In the genomic region with DNA sequence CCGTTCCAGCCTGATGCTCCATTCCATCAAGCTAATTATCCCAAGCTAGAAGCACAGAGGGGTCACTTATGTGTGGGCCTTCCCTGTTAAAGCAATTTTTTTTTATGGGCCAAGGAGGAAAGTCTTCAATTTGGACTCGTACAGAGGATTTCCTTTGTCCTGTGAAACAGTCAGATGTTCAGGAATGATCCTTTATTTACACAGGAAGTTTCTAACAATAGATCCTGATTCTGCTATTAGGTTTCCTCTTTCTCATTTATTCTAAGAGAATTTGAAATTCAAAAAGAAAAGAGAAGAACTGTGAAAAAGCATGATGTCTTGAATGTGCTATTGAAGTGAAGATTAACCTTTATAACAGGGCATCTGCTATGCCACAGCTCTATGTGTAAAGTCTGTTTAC, we compare ENCODE assay signal across 26 cellular contexts.
A peak's percentile ranks its signal among the peaks of the same experiment; 100 is the strongest.
DNase-seq lines count a peak whose midpoint lies in the region; ATAC-seq, FAIRE-seq and TF ChIP-seq lines count a peak whose summit lies in the region.
"Had no signal": no experiment of that assay in that cellular context is flagged by ENCODE, and none has a peak within 500 bp of the region (broad histone marks: within the 10 kb centered on the region; RNA-seq: fewer than 3 reads in every experiment).

No MANE protein-coding gene starts in this region.

- no peak for TF ChIP-seq CTCF in left ventricle myocardium inferior (IDR thresholded peaks at IDR 0.05; ENCODE audit: borderline replicate concordance)
- TF ChIP-seq CTCF in bronchial epithelial cell (IDR thresholded peaks at IDR 0.05; ENCODE audit: insufficient read depth, low read length, severe bottlenecking), result no peak
- no peak for TF ChIP-seq CTCF in parathyroid adenoma (IDR thresholded peaks at IDR 0.05)

- intact Hi-C loops in left ventricle myocardium inferior (cut with micrococcal nuclease), result no loop called here
- intact Hi-C loops in cardiac septum (cut with DNase I), result no loop called here
- intact Hi-C loops in naive thymus-derived CD4-positive, alpha-beta T cell (cut with micrococcal nuclease), result no loop called here

- H3K27ac Mint-ChIP-seq in naive thymus-derived CD4-positive, alpha-beta T cell, result no peak overlapping the region
- H3K27ac Mint-ChIP-seq: CD8-positive, alpha-beta T cell had no signal

- H3K27ac ChIP-seq in left ventricle myocardium inferior (replicated peaks) (peak overlapping the region; percentile 65), parathyroid adenoma (no peak overlapping the region)
- H3K27ac ChIP-seq in naive thymus-derived CD4-positive, alpha-beta T cell (ENCODE audit: low read depth, low read length), result no peak overlapping the region
- H3K27ac ChIP-seq: BLaER1, GM23248, KMS-11 had no signal

- CTCF ChIA-PET in naive thymus-derived CD4-positive, alpha-beta T cell (lab: Charles Lee), result no interaction called here

- H3K9me3 ChIP-seq in left ventricle myocardium inferior (replicated peaks) (no peaks in the 10 kb centered on the region), parathyroid adenoma (ENCODE audit: control insufficient read depth, low read length) (no peaks in the 10 kb centered on the region)
- no peaks in the 10 kb centered on the region for H3K9me3 ChIP-seq in naive thymus-derived CD4-positive, alpha-beta T cell (ENCODE audit: control insufficient read depth in 2 of 3, low read length in 3 of 3)
- H3K9me3 ChIP-seq: BLaER1, SK-N-SH had no signal

- H3K27me3 Mint-ChIP-seq in naive thymus-derived CD4-positive, alpha-beta T cell, result peaks cover 0 to 5% (median 4%) of the 10 kb centered on the region in 5 donors

- H3K4me3 Mint-ChIP-seq in naive thymus-derived CD4-positive, alpha-beta T cell, result no peak overlapping the region
- H3K4me3 Mint-ChIP-seq: CD8-positive, alpha-beta T cell had no signal

- no peaks in the 10 kb centered on the region for H3K36me3 Mint-ChIP-seq in naive thymus-derived CD4-positive, alpha-beta T cell
- H3K36me3 Mint-ChIP-seq: CD8-positive, alpha-beta T cell had no signal

- peak; percentile 34 for ATAC-seq in left lobe of liver
- ATAC-seq in HG03432 (IDR thresholded peaks at IDR 0.05; ENCODE audit: unreplicated experiment), result no peak
- no peak for ATAC-seq in naive thymus-derived CD4-positive, alpha-beta T cell
- ATAC-seq: CD8-positive, alpha-beta T cell; HCT116 had no signal

- no peaks in the 10 kb centered on the region for H3K27me3 ChIP-seq in left ventricle myocardium inferior (ENCODE audit: low read depth)
- H3K27me3 ChIP-seq in bronchial epithelial cell (ENCODE audit: control insufficient read depth, insufficient read depth, low read length), result no peaks in the 10 kb centered on the region
- H3K27me3 ChIP-seq in parathyroid adenoma (ENCODE audit: control insufficient read depth, insufficient read depth, low read length), result no peaks in the 10 kb centered on the region
- H3K27me3 ChIP-seq in naive thymus-derived CD4-positive, alpha-beta T cell (ENCODE audit: control insufficient read depth in 2 of 2, insufficient read depth in 2 of 2, low read length in 2 of 2), result no peaks in the 10 kb centered on the region
- H3K27me3 ChIP-seq: BLaER1 had no signal

- no peaks in the 10 kb centered on the region for H3K79me2 ChIP-seq in parathyroid adenoma

- peaks cover 0 to 3% (median 0%) of the 10 kb centered on the region in 11 donors for H3K9me3 Mint-ChIP-seq in naive thymus-derived CD4-positive, alpha-beta T cell
- H3K9me3 Mint-ChIP-seq: CD8-positive, alpha-beta T cell had no signal

- no peaks in the 10 kb centered on the region for H3K36me3 ChIP-seq in left ventricle myocardium inferior
- H3K36me3 ChIP-seq in bronchial epithelial cell (ENCODE audit: control insufficient read depth, insufficient read depth, low read length), result no peaks in the 10 kb centered on the region
- no peaks in the 10 kb centered on the region for H3K36me3 ChIP-seq in parathyroid adenoma (ENCODE audit: control insufficient read depth, insufficient read depth, low read length)
- H3K36me3 ChIP-seq in naive thymus-derived CD4-positive, alpha-beta T cell (ENCODE audit: control insufficient read depth in 2 of 3, insufficient read depth in 3 of 3, low read length in 3 of 3), result no peaks in the 10 kb centered on the region
- H3K36me3 ChIP-seq: BLaER1 had no signal

- no peak overlapping the region for H3K9ac ChIP-seq in parathyroid adenoma
- H3K9ac ChIP-seq: BLaER1, GM23248, KMS-11, SK-N-SH had no signal

- FAIRE-seq in bronchial epithelial cell (lab: Jason Lieb, UNC), result no peak
- FAIRE-seq: A204.1, GM12891, GM19239, RCC 7860 had no signal

- POLR2A ChIA-PET in naive thymus-derived CD4-positive, alpha-beta T cell (lab: Charles Lee), result no interaction called here

- H3K4me1 Mint-ChIP-seq in naive thymus-derived CD4-positive, alpha-beta T cell, result no peaks in the 10 kb centered on the region

- peak overlapping the region; percentile 25 for H2AFZ ChIP-seq in parathyroid adenoma
- H2AFZ ChIP-seq: GM23248 had no signal

- H3K4me3 ChIP-seq in left ventricle myocardium inferior (no peak overlapping the region), bronchial epithelial cell (ENCODE audit: low read depth, low read length) (no peak overlapping the region), parathyroid adenoma (ENCODE audit: low read depth, low read length) (no peak overlapping the region)
- no peak overlapping the region for H3K4me3 ChIP-seq in naive thymus-derived CD4-positive, alpha-beta T cell (ENCODE audit: low read length)
- H3K4me3 ChIP-seq: BLaER1, GM23248 had no signal

- no peak for DNase-seq in left ventricle myocardium inferior
- no peak for DNase-seq in cardiac septum (ENCODE audit: low spot score)
- DNase-seq in bronchial epithelial cell (ENCODE audit: low read depth), result peak; percentile 15
- DNase-seq in left lobe of liver (ENCODE audit: low spot score), result no peak
- DNase-seq in CD1c-positive myeloid dendritic cell (ENCODE audit: extremely low spot score), result no peak
- no peak for DNase-seq in naive thymus-derived CD4-positive, alpha-beta T cell
- DNase-seq: Calu3; CD8-positive, alpha-beta T cell; DMS53; GM23248; MV-4-11; NCI-H1417 treated with DMSO at 0.1 percent for 48 hours; NCI-H187 treated with DMSO at 0.1 percent for 48 hours; NCI-H446 treated with DMSO at 0.1 percent for 48 hours; NCI-H69; Right ventricle myocardium superior; SK-N-SH had no signal

- no peak overlapping the region for H3K4me2 ChIP-seq in parathyroid adenoma (ENCODE audit: low read length)
- H3K4me2 ChIP-seq: BLaER1, KMS-11, SK-N-SH had no signal

- H3K4me1 ChIP-seq in left ventricle myocardium inferior (peaks cover 13% of the 10 kb centered on the region), parathyroid adenoma (no peaks in the 10 kb centered on the region)
- H3K4me1 ChIP-seq in naive thymus-derived CD4-positive, alpha-beta T cell (ENCODE audit: control insufficient read depth in 2 of 2, insufficient read depth in 2 of 2, low read length in 2 of 2), result no peaks in the 10 kb centered on the region
- H3K4me1 ChIP-seq: BLaER1 had no signal
